Comparison of ENCODE assay signal across 1 cellular context in genomic region chr5:169139381-169140125, GRCh38.
A peak's percentile ranks its signal among the peaks of the same experiment; 100 is the strongest.
TF ChIP-seq lines count a peak whose summit lies in the region.

No MANE protein-coding gene starts in this region.

TF ChIP-seq in SK-N-SH treated with all-trans-retinoic acid at 6 μM for 48 hours, 23 proteins besides CTCF, POLR2A, EP300 and RAD21 (continued from another document):
- TF ChIP-seq ISL1 (CRISPR knock-in tag; IDR thresholded peaks at IDR 0.05): peak; percentile 51
- TF ChIP-seq TCF4 (CRISPR knock-in tag; IDR thresholded peaks at IDR 0.05; ENCODE audit: borderline replicate concordance): no peak
- TF ChIP-seq ESRRG (CRISPR knock-in tag; IDR thresholded peaks at IDR 0.05): no peak
- no peak for TF ChIP-seq TOX (CRISPR knock-in tag; IDR thresholded peaks at IDR 0.05; ENCODE audit: borderline replicate concordance)
- no peak for TF ChIP-seq CSRNP3 (CRISPR knock-in tag; IDR thresholded peaks at IDR 0.05)
